Comparison of ENCODE assay signal across 30 cellular contexts in genomic region chr3:43905157-43905556, GRCh38.
"Had no signal": no experiment of that assay in that cellular context is flagged by ENCODE, and none has a peak within 500 bp of the region (broad histone marks: within the 10 kb centered on the region; RNA-seq: fewer than 3 reads in every experiment).

No MANE protein-coding gene starts in this region.

- H3K27me3 ChIP-seq: adrenal gland, body of pancreas, gastrocnemius medialis, right lobe of liver, uterus had no signal

- H3K9me3 ChIP-seq: adrenal gland, body of pancreas, gastrocnemius medialis, right lobe of liver, uterus had no signal

- H3K4me1 ChIP-seq: adrenal gland, body of pancreas, gastrocnemius medialis, right lobe of liver, uterus had no signal

- H3K27ac ChIP-seq: adrenal gland, body of pancreas, cardiac muscle cell, coronary artery, gastrocnemius medialis, right lobe of liver, skin epidermis, uterus, WERI-Rb-1 had no signal

- ATAC-seq: activated CD4-positive, CD25-positive, alpha-beta regulatory T cell treated with anti-CD3 and anti-CD28 coated beads, Interleukin-2, amount 50 U/mL, for 24 hours; body of pancreas; effector memory CD8-positive, alpha-beta T cell; gastrocnemius medialis; left lobe of liver; right lobe of liver; stimulated activated naive CD8-positive, alpha-beta T cell treated with anti-CD3 and anti-CD28 coated beads, Interleukin-15, amount 100 ng/mL, for 72 hours; T-helper 17 cell had no signal

- DNase-seq: activated CD4-positive, alpha-beta T cell treated with anti-CD3 and anti-CD28 coated beads for 48 hours; activated CD4-positive, alpha-beta T cell treated with anti-CD3 and anti-CD28 coated beads, Interleukin-2, amount 50 U/mL, for 48 hours; activated CD8-positive, alpha-beta memory T cell treated with anti-CD3 and anti-CD28 coated beads for 24 hours; activated effector memory CD4-positive, alpha-beta T cell treated with Interleukin-2 at 50 U/mL for 16 hours; activated naive CD4-positive, alpha-beta T cell treated with Interleukin-2 at 50 U/mL for 16 hours; adrenal gland; aorta; body of pancreas; effector memory CD8-positive, alpha-beta T cell; erythroblast; gastrocnemius medialis; hypothalamus; immature natural killer cell; kidney; posterior cingulate gyrus; right lobe of liver; stimulated activated CD4-positive, alpha-beta T cell treated with anti-CD3 and anti-CD28 coated beads, Interleukin-12 subunit alpha, Interleukin-12 subunit beta, amount 100 ng/mL, for 4 hours; stimulated activated CD4-positive, alpha-beta T cell treated with anti-CD3 and anti-CD28 coated beads, Interleukin-4, amount 100 ng/mL, for 1 hour; stimulated activated naive CD8-positive, alpha-beta T cell treated with anti-CD3 and anti-CD28 coated beads, Interleukin-15, amount 100 ng/mL, for 72 hours; substantia nigra; T-helper 17 cell; T1000; uterus; WERI-Rb-1 had no signal

- H3K36me3 ChIP-seq: adrenal gland, cardiac muscle cell, gastrocnemius medialis, right lobe of liver, uterus, WERI-Rb-1 had no signal

- H3K4me3 ChIP-seq: adrenal gland, body of pancreas, cardiac muscle cell, coronary artery, gastrocnemius medialis, lung, right lobe of liver, skin epidermis, uterus had no signal
